In genomic region chr4:153488719-153489384, GRCh38 we compare ENCODE assay signal across 8 cellular contexts. TPM values are rescaled to one million over a fixed set of nuclear protein-coding genes. Genes with fewer than 3 reads are reported as not detected.
DNase-seq lines count a peak whose midpoint lies in the region; ATAC-seq and TF ChIP-seq lines count a peak whose summit lies in the region.

No MANE protein-coding gene starts in this region.

- peak overlapping the region; percentile 93 for H3K27ac Mint-ChIP-seq in T-helper 2 cell treated with Interferon-gamma antibody and Interleukin-4, amounts not matched to agents 5 μg/mL and 100 μg/mL, for 36 hours

- H3K27me3 Mint-ChIP-seq in T-helper 2 cell treated with Interferon-gamma antibody and Interleukin-4, amounts not matched to agents 5 μg/mL and 100 μg/mL, for 36 hours (ENCODE audit: low read depth) = no peaks in the 10 kb centered on the region

- H3K4me1 Mint-ChIP-seq in T-helper 2 cell treated with Interferon-gamma antibody and Interleukin-4, amounts not matched to agents 5 μg/mL and 100 μg/mL, for 36 hours (ENCODE audit: low read depth) = peaks cover 59% of the 10 kb centered on the region

- H3K9me3 Mint-ChIP-seq in T-helper 2 cell treated with Interferon-gamma antibody and Interleukin-4, amounts not matched to agents 5 μg/mL and 100 μg/mL, for 36 hours = no peaks in the 10 kb centered on the region

- H3K4me3 ChIP-seq in fibroblast of pulmonary artery (replicated peaks; ENCODE audit: low read depth, low read length) = no peak overlapping the region
- H3K4me3 ChIP-seq in skin epidermis = peak overlapping the region in 2 of 7 experiments; percentile 6 to 16

- H3K36me3 Mint-ChIP-seq in T-helper 2 cell treated with Interferon-gamma antibody and Interleukin-4, amounts not matched to agents 5 μg/mL and 100 μg/mL, for 36 hours (ENCODE audit: low read depth) = peaks cover 20% of the 10 kb centered on the region

- ATAC-seq in activated CD4-positive, CD25-positive, alpha-beta regulatory T cell treated with anti-CD3 and anti-CD28 coated beads, Interleukin-2, amount 50 U/mL, for 24 hours = no peak
- ATAC-seq in HG02981 (IDR thresholded peaks at IDR 0.05; ENCODE audit: unreplicated experiment) = peak; percentile 21

- H3K4me3 Mint-ChIP-seq in T-helper 2 cell treated with Interferon-gamma antibody and Interleukin-4, amounts not matched to agents 5 μg/mL and 100 μg/mL, for 36 hours = peak overlapping the region; percentile 71

- no peak for TF ChIP-seq CTCF in fibroblast of pulmonary artery (IDR thresholded peaks at IDR 0.05; ENCODE audit: low read length, missing control alignments)

- peak overlapping the region in 20 of 21 experiments; percentile 8 to 91 (median 83) for H3K27ac ChIP-seq in skin epidermis

- DNase-seq in activated CD4-positive, CD25-positive, alpha-beta regulatory T cell treated with anti-CD3 and anti-CD28 coated beads, Interleukin-2, amount 50 U/mL, for 72 hours = peak; percentile 51
- peak; percentile 32 for DNase-seq in T-helper 2 cell treated with Interferon-gamma antibody and Interleukin-4, amounts not matched to agents 5 μg/mL and 100 μg/mL, for 36 hours (ENCODE audit: low spot score)
- DNase-seq in fibroblast of pulmonary artery (ENCODE audit: low read depth) (peak; percentile 10), mesenteric fat pad (ENCODE audit: low spot score) (no peak), NCI-H1436 treated with DMSO at 0.1 percent for 48 hours (lab: John Stamatoyannopoulos, UW) (no peak)

RNA-seq across cellular contexts. Expression of gene TMEM131L, which starts 22.7 kb away (rescaled TPM):
- total RNA-seq in mesenteric fat pad = 27.0 TPM

Comparison
In these comparisons a context has a peak if more than half of its experiments do, and no peak if none do; other contexts are left out.
1. DNase-seq: peak in activated CD4-positive, CD25-positive, alpha-beta regulatory T cell treated with anti-CD3 and anti-CD28 coated beads, Interleukin-2, amount 50 U/mL, for 72 hours (single experiment), T-helper 2 cell treated with Interferon-gamma antibody and Interleukin-4, amounts not matched to agents 5 μg/mL and 100 μg/mL, for 36 hours (single experiment) and fibroblast of pulmonary artery (single experiment); none in mesenteric fat pad (single experiment) and NCI-H1436 treated with DMSO at 0.1 percent for 48 hours (single experiment).